Comparison of ENCODE assay signal across 8 cellular contexts in the genomic region with DNA sequence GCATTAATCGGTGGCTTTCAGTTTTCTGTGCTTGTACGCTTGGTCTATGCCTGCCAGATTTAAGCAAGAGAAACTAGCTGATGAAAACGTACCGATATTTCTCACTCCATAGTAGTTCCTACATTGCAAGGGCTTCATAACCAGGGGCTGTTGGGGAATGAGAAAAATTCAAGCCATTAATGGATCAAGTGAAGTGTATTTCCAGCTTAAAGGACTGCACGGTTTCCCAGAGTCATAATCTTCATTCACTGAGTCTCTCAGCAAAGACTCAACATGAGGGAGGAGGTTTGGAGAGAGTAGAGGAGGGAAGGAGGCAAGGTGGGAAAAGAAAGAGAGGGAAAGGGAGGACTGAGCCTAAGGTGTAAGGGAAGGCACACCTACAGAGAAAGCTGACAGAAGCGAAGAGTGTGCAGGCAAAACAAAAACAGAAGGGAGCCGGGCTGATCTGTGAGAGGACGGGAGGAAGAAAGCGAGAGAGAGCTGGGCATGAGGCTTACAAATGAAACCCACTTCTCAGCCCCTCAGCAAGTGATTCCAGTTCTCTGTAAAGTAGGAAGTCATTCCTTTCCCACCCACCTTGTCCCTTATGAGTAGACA. TPM values are rescaled to one million over a fixed set of nuclear protein-coding genes. Genes with fewer than 3 reads are reported as not detected.
A peak's percentile ranks its signal among the peaks of the same experiment; 100 is the strongest.
DNase-seq lines count a peak whose midpoint lies in the region; ATAC-seq and TF ChIP-seq lines count a peak whose summit lies in the region.

No MANE protein-coding gene starts in this region.

- ATAC-seq in GM19035 (IDR thresholded peaks at IDR 0.05; ENCODE audit: unreplicated experiment) (peak; percentile 29), HG03378 (IDR thresholded peaks at IDR 0.05; ENCODE audit: unreplicated experiment) (peak; percentile 16), body of pancreas (no peak), HG03565 (IDR thresholded peaks at IDR 0.05; ENCODE audit: unreplicated experiment) (no peak)

- H3K27me3 ChIP-seq in body of pancreas (no peaks in the 10 kb centered on the region), muscle layer of duodenum (ENCODE audit: low read depth, low read length) (no peaks in the 10 kb centered on the region)

- H3K36me3 ChIP-seq in body of pancreas (replicated peaks in 1 of 2; ENCODE audit: insufficient read depth in 1 of 2, low read depth in 2 of 2) (no peaks in the 10 kb centered on the region), muscle layer of duodenum (ENCODE audit: control insufficient read depth in 1 of 2, insufficient read depth in 2 of 2, low read length in 2 of 2) (peaks cover 6 to 13% of the 10 kb centered on the region in 2 donors)

- H3K27ac ChIP-seq in body of pancreas (peak overlapping the region in 3 of 4 donors; percentile 26 to 56 (median 30)), muscle layer of duodenum (ENCODE audit: low read length) (peak overlapping the region; percentile 97)

- intact Hi-C loops in body of pancreas (cut with DNase I), result no loop called here

- TF ChIP-seq POLR2A in body of pancreas (IDR thresholded peaks at IDR 0.05), result no peak

- H3K4me3 ChIP-seq in body of pancreas (no peak overlapping the region), muscle layer of duodenum (ENCODE audit: low read depth in 1 of 2, low read length in 2 of 2) (peak overlapping the region; percentile 60 to 75)

- no peak for DNase-seq in body of pancreas
- DNase-seq in mesenteric fat pad (ENCODE audit: low spot score), result no peak
- no peak for DNase-seq in HuH-7 (ENCODE audit: low spot score)
- DNase-seq in NCI-H748 (lab: John Stamatoyannopoulos, UW; ENCODE audit: unreplicated experiment), result no peak

- peaks cover 4% of the 10 kb centered on the region for H3K4me1 ChIP-seq in body of pancreas
- peaks cover 0 to 5% of the 10 kb centered on the region in 2 donors for H3K4me1 ChIP-seq in muscle layer of duodenum (ENCODE audit: control insufficient read depth in 1 of 2, insufficient read depth in 2 of 2, low read length in 2 of 2)

- TF ChIP-seq CTCF in body of pancreas (IDR thresholded peaks at IDR 0.05), result no peak

- 66 to 67% methylated on average over 8 to 9 of the region's 9 CpGs for WGBS in body of pancreas, 2 donors

- no peaks in the 10 kb centered on the region for H3K9me3 ChIP-seq in body of pancreas
- no peaks in the 10 kb centered on the region for H3K9me3 ChIP-seq in muscle layer of duodenum (ENCODE audit: control insufficient read depth in 1 of 2, low read length in 2 of 2)

RNA-seq across cellular contexts. Expression of a gene that starts 0.6 kb away (rescaled TPM):
- total RNA-seq in body of pancreas (1 to 10 TPM in 1 of 2 donors, under 1 TPM in 1; 0.66 to 3.9 TPM), mesenteric fat pad (12.5 TPM)

RNA-seq across cellular contexts. Expression of a gene that starts 30.3 kb away (rescaled TPM):
- total RNA-seq in body of pancreas (1 to 10 TPM in 1 of 2 donors, under 1 TPM in 1; 0.99 to 3.9 TPM), mesenteric fat pad (4.4 TPM)

RNA-seq across cellular contexts. Expression of a gene that starts 51.1 kb away (rescaled TPM):
- total RNA-seq in body of pancreas (10 to 100 TPM in 1 of 2 donors, 1 to 10 TPM in 1; 5.3 to 11.9 TPM), mesenteric fat pad (26.6 TPM)

RNA-seq across cellular contexts. Expression of a gene that starts 53.9 kb away (rescaled TPM):
- total RNA-seq in body of pancreas (10 to 100 TPM in 1 of 2 donors, 1 to 10 TPM in 1; 8.6 to 10.6 TPM), mesenteric fat pad (46.6 TPM)

Comparison
In these comparisons a context has a peak if more than half of its experiments do, and no peak if none do; other contexts are left out.
1. ATAC-seq: peak in GM19035 (single experiment) and HG03378 (single experiment); none in body of pancreas (single experiment) and HG03565 (single experiment).
2. H3K4me3 ChIP-seq: peak in muscle layer of duodenum (2 of 2); none in body of pancreas (0 of 2).